ENCODE assay signal across 28 cellular contexts in the genomic region with DNA sequence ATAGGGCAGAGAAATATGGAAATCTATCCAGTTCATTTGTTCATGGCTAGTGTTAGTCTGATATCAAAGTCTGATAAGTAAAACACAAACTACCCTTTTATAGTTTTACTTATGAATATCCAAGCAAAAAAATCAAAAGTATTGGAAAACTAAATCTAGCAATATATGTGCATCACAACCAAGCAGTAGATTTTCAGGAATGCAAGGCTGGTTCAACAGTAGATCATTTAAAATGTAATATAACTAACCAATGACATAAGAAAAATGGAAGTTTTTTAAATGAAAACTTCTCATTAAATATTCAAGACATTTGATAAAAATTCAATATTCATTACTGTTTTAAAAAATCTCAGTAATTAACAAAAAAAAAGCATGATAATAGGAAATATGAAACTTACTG. TPM values are rescaled to one million over a fixed set of nuclear protein-coding genes. Genes with fewer than 3 reads are reported as not detected.
"Had no signal": no experiment of that assay in that cellular context is flagged by ENCODE, and none has a peak within 500 bp of the region (broad histone marks: within the 10 kb centered on the region; RNA-seq: fewer than 3 reads in every experiment).

No MANE protein-coding gene starts in this region.

- H3K4me1 ChIP-seq: esophagus squamous epithelium, gastrocnemius medialis, heart right ventricle, left lung, lower lobe of right lung had no signal

- H3K27ac Mint-ChIP-seq: dendritic cell treated with granulocyte-macrophage colony-stimulating factor and Interleukin-4, amounts not matched to agents 40 ng/mL and 50 ng/mL, for 4 days; effector memory CD8-positive, alpha-beta T cell; endodermal cell; mesothelial cell of epicardium; naive B cell; naive thymus-derived CD8-positive, alpha-beta T cell had no signal

- H3K36me3 ChIP-seq: esophagus squamous epithelium, gastrocnemius medialis, heart right ventricle, left lung, lower lobe of right lung had no signal

- H3K4me1 Mint-ChIP-seq: endodermal cell; mesothelial cell of epicardium; naive B cell; naive thymus-derived CD8-positive, alpha-beta T cell had no signal

- H3K9me3 ChIP-seq: gastrocnemius medialis had no signal

- ATAC-seq: effector memory CD8-positive, alpha-beta T cell; gastrocnemius medialis; heart right ventricle; left cardiac atrium; left lung; left ventricle myocardium superior; lower lobe of right lung; mucosa of descending colon; naive thymus-derived CD8-positive, alpha-beta T cell had no signal

- H3K9me3 Mint-ChIP-seq: dendritic cell treated with granulocyte-macrophage colony-stimulating factor and Interleukin-4, amounts not matched to agents 40 ng/mL and 50 ng/mL, for 4 days; effector memory CD8-positive, alpha-beta T cell had no signal

- H3K27me3 Mint-ChIP-seq: dendritic cell treated with granulocyte-macrophage colony-stimulating factor and Interleukin-4, amounts not matched to agents 40 ng/mL and 50 ng/mL, for 4 days had no signal

- H3K36me3 Mint-ChIP-seq: naive B cell had no signal

- H3K4me3 Mint-ChIP-seq: dendritic cell treated with granulocyte-macrophage colony-stimulating factor and Interleukin-4, amounts not matched to agents 40 ng/mL and 50 ng/mL, for 4 days; effector memory CD8-positive, alpha-beta T cell; endodermal cell; mesothelial cell of epicardium; naive B cell; naive thymus-derived CD8-positive, alpha-beta T cell had no signal

- DNase-seq: cortex of kidney; effector CD8-positive, alpha-beta T cell; effector memory CD8-positive, alpha-beta T cell; endodermal cell; erythroblast; esophagus squamous epithelium; foreskin fibroblast; foreskin melanocyte; gastrocnemius medialis; glutamatergic neuron; head of caudate nucleus; heart right ventricle; hippocampal formation; left cardiac atrium; left lung; left ventricle myocardium superior; lower lobe of right lung; mesenchymal stem cell; mucosa of descending colon; naive B cell; naive thymus-derived CD8-positive, alpha-beta T cell had no signal

- H3K4me3 ChIP-seq: esophagus squamous epithelium, gastrocnemius medialis, heart right ventricle, left lung, lower lobe of right lung, mucosa of descending colon had no signal

- H3K27ac ChIP-seq: epithelial cell of prostate, esophagus squamous epithelium, gastrocnemius medialis, heart right ventricle, left lung, lower lobe of right lung had no signal

RNA-seq across cellular contexts. Expression of a gene that starts 12.8 kb away (rescaled TPM):
- total RNA-seq: dermis microvascular lymphatic vessel endothelial cell; endodermal cell; glomerular endothelial cell; kidney epithelial cell; lung microvascular endothelial cell; mesothelial cell of epicardium; naive thymus-derived CD8-positive, alpha-beta T cell had no signal

RNA-seq across cellular contexts. Expression of a gene that starts 59.8 kb away (rescaled TPM):
- total RNA-seq: endodermal cell; naive thymus-derived CD8-positive, alpha-beta T cell had no signal
